12 cellular contexts compared by ENCODE assay signal in genomic region chr19:48023518-48023917, GRCh38. TPM values are rescaled to one million over a fixed set of nuclear protein-coding genes. Genes with fewer than 3 reads are reported as not detected.
"Had no signal": no experiment of that assay in that cellular context is flagged by ENCODE, and none has a peak within 500 bp of the region (broad histone marks: within the 10 kb centered on the region; RNA-seq: fewer than 3 reads in every experiment).

No MANE protein-coding gene starts in this region.

- H3K27ac ChIP-seq: GM23248 had no signal

- H3K9ac ChIP-seq: GM23248 had no signal

- H3K4me3 Mint-ChIP-seq: GM23338, H9, HFFc6 had no signal

- ATAC-seq: GM23338, HCT116 had no signal

- H3K4me1 ChIP-seq: HAP-1 had no signal

- H3K4me3 ChIP-seq: GM23248, GM23338, HAP-1 had no signal

- H3K9me3 Mint-ChIP-seq: HFFc6 had no signal

- FAIRE-seq: H1, H54 had no signal

- H2AFZ ChIP-seq: GM23248, GM23338 had no signal

- H3K4me2 ChIP-seq: GM23338 had no signal

- DNase-seq: GM23248, GOT3, H7, H9, HCEC 1CT, HFFc6 had no signal

- H3K9me3 ChIP-seq: HAP-1 had no signal

- H3K27ac Mint-ChIP-seq: GM23338, HFFc6 had no signal

- H3K36me3 ChIP-seq: HAP-1 had no signal

RNA-seq across cellular contexts. Expression of gene CABP5, which starts 20.4 kb away (rescaled TPM):
- total RNA-seq: GM23248, GM23338, H1, H4, H7, H9, HFFc6 had no signal
- polyA plus RNA-seq: GM23248, GM23338, H1 had no signal

RNA-seq across cellular contexts. Expression of gene ELSPBP1, which starts 29.1 kb away (rescaled TPM):
- total RNA-seq: GM23248, GM23338, H1, H7, H9, HFFc6 had no signal
- polyA plus RNA-seq: GM23248, GM23338, H1 had no signal

RNA-seq across cellular contexts. Expression of gene BSPH1, which starts 31.5 kb away (rescaled TPM):
- total RNA-seq: GM23248, GM23338, H1, H4, H7, H9, HFFc6 had no signal
- polyA plus RNA-seq: GM23248, GM23338, H1 had no signal
